Comparison of ENCODE assay signal across 8 cellular contexts in the genomic region with DNA sequence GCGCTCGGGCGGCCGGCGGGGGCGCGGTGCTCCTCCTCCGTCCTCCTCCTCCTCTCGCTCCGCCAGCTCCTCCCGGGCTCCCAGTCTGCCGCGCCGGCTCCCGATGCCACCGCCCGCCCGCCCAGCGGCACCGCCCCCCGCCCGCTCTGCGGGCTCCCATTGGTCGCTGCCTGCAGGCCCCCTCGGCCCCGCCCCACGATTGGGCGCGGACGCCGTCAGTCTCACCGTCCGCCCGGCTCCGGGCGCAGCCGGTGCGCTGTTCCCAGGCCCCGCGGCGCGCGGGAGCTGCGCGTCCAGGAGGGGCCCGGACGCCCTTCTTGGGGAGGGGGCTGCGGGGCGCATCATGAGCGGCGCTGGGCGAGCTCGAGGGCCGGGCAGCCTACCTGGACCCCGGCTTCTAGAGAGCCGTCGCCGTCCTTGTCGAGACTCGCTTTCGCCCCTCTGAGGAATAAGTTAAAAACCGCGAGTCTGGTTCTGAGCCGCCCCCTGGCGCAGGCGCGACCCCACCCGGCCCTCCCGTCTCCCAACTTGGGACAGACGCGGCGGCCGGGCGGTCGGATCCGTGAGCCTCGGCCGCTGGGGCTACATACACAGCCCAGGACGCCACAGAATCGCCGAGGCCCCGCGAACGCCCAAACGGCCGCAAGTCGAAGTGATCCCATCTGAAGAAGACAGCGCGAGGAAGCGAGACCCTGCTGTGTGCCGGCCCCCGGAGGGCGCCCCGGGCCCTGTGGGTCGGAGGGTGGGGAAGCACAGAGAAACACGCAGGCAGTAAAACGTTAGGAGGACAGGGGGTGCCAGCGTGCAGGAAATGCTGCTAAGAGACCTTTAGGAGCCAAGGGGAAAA.
A peak's percentile ranks its signal among the peaks of the same experiment; 100 is the strongest.
DNase-seq lines count a peak whose midpoint lies in the region; ATAC-seq lines count a peak whose summit lies in the region.

A gene with protein sequence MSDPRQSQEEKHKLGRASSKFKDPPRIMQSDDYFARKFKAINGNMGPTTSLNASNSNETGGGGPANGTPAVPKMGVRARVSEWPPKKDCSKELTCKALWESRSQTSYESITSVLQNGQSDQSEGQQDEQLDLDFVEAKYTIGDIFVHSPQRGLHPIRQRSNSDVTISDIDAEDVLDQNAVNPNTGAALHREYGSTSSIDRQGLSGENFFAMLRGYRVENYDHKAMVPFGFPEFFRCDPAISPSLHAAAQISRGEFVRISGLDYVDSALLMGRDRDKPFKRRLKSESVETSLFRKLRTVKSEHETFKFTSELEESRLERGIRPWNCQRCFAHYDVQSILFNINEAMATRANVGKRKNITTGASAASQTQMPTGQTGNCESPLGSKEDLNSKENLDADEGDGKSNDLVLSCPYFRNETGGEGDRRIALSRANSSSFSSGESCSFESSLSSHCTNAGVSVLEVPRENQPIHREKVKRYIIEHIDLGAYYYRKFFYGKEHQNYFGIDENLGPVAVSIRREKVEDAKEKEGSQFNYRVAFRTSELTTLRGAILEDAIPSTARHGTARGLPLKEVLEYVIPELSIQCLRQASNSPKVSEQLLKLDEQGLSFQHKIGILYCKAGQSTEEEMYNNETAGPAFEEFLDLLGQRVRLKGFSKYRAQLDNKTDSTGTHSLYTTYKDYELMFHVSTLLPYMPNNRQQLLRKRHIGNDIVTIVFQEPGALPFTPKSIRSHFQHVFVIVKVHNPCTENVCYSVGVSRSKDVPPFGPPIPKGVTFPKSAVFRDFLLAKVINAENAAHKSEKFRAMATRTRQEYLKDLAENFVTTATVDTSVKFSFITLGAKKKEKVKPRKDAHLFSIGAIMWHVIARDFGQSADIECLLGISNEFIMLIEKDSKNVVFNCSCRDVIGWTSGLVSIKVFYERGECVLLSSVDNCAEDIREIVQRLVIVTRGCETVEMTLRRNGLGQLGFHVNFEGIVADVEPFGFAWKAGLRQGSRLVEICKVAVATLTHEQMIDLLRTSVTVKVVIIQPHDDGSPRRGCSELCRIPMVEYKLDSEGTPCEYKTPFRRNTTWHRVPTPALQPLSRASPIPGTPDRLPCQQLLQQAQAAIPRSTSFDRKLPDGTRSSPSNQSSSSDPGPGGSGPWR (N-terminal part only) (minus strand): TSS at position 87 of the 847 bp plus-strand sequence. CDS start 114,794 bp downstream, outside the sequence.

- H3K27me3 ChIP-seq in layer of hippocampus (ENCODE audit: control insufficient read depth, insufficient read depth, low read length) = no peaks in the 10 kb centered on the region

- peak within 1 kb of the TSS; percentile 61 for H3K27ac ChIP-seq in cingulate gyrus (ENCODE audit: low read depth, low read length)
- H3K27ac ChIP-seq in layer of hippocampus (ENCODE audit: low read depth, low read length) = peak within 1 kb of the TSS; percentile 87

- in situ Hi-C loops in ACHN (cut with HindIII; ENCODE audit: low pct_ligation_motif_present, low pct_unique_long_range_greater_than_20kb, low sequenced_read_pairs) = no loop called here

- DNase-seq in ACHN (peak; percentile 91), NCI-H2227 (lab: John Stamatoyannopoulos, UW; ENCODE audit: unreplicated experiment) (peak; percentile 97)
- DNase-seq in activated CD4-positive, alpha-beta T cell treated with anti-CD3 and anti-CD28 coated beads for 24 hours (ENCODE audit: low read depth in 2 of 2) = peak; percentile 76 to 86
- peak; percentile 71 to 79 for DNase-seq in stimulated activated CD4-positive, alpha-beta T cell treated with anti-CD3 and anti-CD28 coated beads, Interleukin-1b, Interleukin-23, amount 100 ng/mL, for 1 hour (ENCODE audit: low read depth in 2 of 2)

- ATAC-seq in GM18873 (IDR thresholded peaks at IDR 0.05; ENCODE audit: low FRiP score, unreplicated experiment) (peak; percentile 80), HG03159 (IDR thresholded peaks at IDR 0.05; ENCODE audit: unreplicated experiment) (peak; percentile 97)

Comparison
In these comparisons a context has a peak if more than half of its experiments do, and no peak if none do; other contexts are left out.
1. Peak in every context shown above with its lines: DNase-seq, ATAC-seq and H3K27ac ChIP-seq.